ENCODE assay signal across 13 cellular contexts in genomic region chr17:77153487-77153886, GRCh38. TPM values are rescaled to one million over a fixed set of nuclear protein-coding genes. Genes with fewer than 3 reads are reported as not detected.
DNase-seq lines count a peak whose midpoint lies in the region; ATAC-seq, FAIRE-seq and TF ChIP-seq lines count a peak whose summit lies in the region.
"Had no signal": no experiment of that assay in that cellular context is flagged by ENCODE, and none has a peak within 500 bp of the region (broad histone marks: within the 10 kb centered on the region; RNA-seq: fewer than 3 reads in every experiment).

No MANE protein-coding gene starts in this region.

- H3K79me2 ChIP-seq in Karpas-422 (ENCODE audit: low read length) = peaks cover 88% of the 10 kb centered on the region

- no peak for ATAC-seq in GM21423 (IDR thresholded peaks at IDR 0.05; ENCODE audit: unreplicated experiment)

- no peak for TF ChIP-seq POLR2A in sigmoid colon (IDR thresholded peaks at IDR 0.05)

- 55 to 72% methylated on average over 2 of the region's 2 CpGs for WGBS in sigmoid colon, 2 donors

- no peaks in the 10 kb centered on the region; the same call in 1 of the 2 replicates for H4K20me1 ChIP-seq in Karpas-422 (ENCODE audit: insufficient read depth, low read depth, low read length)

- H3K9me3 ChIP-seq in Karpas-422 (ENCODE audit: low read length) = no peaks in the 10 kb centered on the region
- H3K9me3 ChIP-seq in right atrium auricular region = no peaks in the 10 kb centered on the region
- no peaks in the 10 kb centered on the region for H3K9me3 ChIP-seq in sigmoid colon
- H3K9me3 ChIP-seq: Peyer's patch had no signal

- H3K4me1 ChIP-seq in Karpas-422 (ENCODE audit: low read length) = peaks cover 46% of the 10 kb centered on the region
- H3K4me1 ChIP-seq in right atrium auricular region = peaks cover 0 to 78% of the 10 kb centered on the region in 2 donors
- peaks cover 0 to 40% (median 18%) of the 10 kb centered on the region in 4 donors for H3K4me1 ChIP-seq in sigmoid colon

- H3K27ac ChIP-seq in Karpas-422 (ENCODE audit: low read length) = peak overlapping the region; percentile 69
- peak overlapping the region; percentile 91 for H3K27ac ChIP-seq in RWPE1
- H3K27ac ChIP-seq in right atrium auricular region = peak overlapping the region; percentile 49 to 97
- H3K27ac ChIP-seq in sigmoid colon = peak overlapping the region in 3 of 4 donors; percentile 5 to 56 (median 46)
- H3K27ac ChIP-seq: Peyer's patch had no signal

- H3K9me2 ChIP-seq in Karpas-422 (replicated peaks; ENCODE audit: insufficient read depth, low read length) = no peaks in the 10 kb centered on the region

- H3K4me3 ChIP-seq in Karpas-422 (ENCODE audit: low read length) (no peak overlapping the region), right atrium auricular region (no peak overlapping the region), sigmoid colon (no peak overlapping the region)
- H3K4me3 ChIP-seq: Peyer's patch had no signal

- H3K27me3 ChIP-seq in Karpas-422 (ENCODE audit: low read length) = no peaks in the 10 kb centered on the region
- H3K27me3 ChIP-seq in right atrium auricular region = no peaks in the 10 kb centered on the region
- H3K27me3 ChIP-seq in sigmoid colon = no peaks in the 10 kb centered on the region
- H3K27me3 ChIP-seq: Peyer's patch had no signal

- H3K36me3 ChIP-seq in Karpas-422 (ENCODE audit: insufficient read depth, low read length) (no peaks in the 10 kb centered on the region), right atrium auricular region (no peaks in the 10 kb centered on the region), sigmoid colon (peaks cover 0 to 18% (median 0%) of the 10 kb centered on the region in 4 donors)

- FAIRE-seq in frontal cortex (lab: Jason Lieb, UNC) = no peak

- DNase-seq in Karpas-422 (no peak), RWPE1 (ENCODE audit: low spot score) (no peak), right atrium auricular region (ENCODE audit: low spot score) (no peak), sigmoid colon (no peak), frontal cortex (ENCODE audit: low spot score in 2 of 2) (no peak), COR-L47 (lab: John Stamatoyannopoulos, UW) (no peak), AML-193 (lab: John Stamatoyannopoulos, UW) (no peak)
- DNase-seq: anterior cingulate cortex; CD4-positive, alpha-beta memory T cell; KG1; NCI-H2107; Peyer's patch had no signal

- peak overlapping the region; percentile 20 for H3K4me2 ChIP-seq in Karpas-422 (ENCODE audit: low read depth, low read length, poor library complexity, severe bottlenecking)

- no peak overlapping the region for H3K9ac ChIP-seq in Karpas-422 (ENCODE audit: low read length)

- no peak overlapping the region for H2AFZ ChIP-seq in Karpas-422 (ENCODE audit: low read length)

- intact Hi-C loops in sigmoid colon (cut with DNase I) = no loop called here

- CTCF ChIA-PET in RWPE1 (lab: Yijun Ruan, JAX) = no interaction called here

- POLR2A ChIA-PET in RWPE1 (lab: Yijun Ruan, JAX; ENCODE audit: low non-redundant PET) = interaction anchor here (0.6 kb wide), 1 partner anchor 62 kb away, joined by 3 read pairs; no protein-coding TSS in a partner anchor

- TF ChIP-seq EP300 in sigmoid colon (IDR thresholded peaks at IDR 0.05) = no peak

- TF ChIP-seq CTCF in RWPE1 (conservative IDR thresholded peaks at IDR 0.05; ENCODE audit: low read depth) (no peak), right atrium auricular region (IDR thresholded peaks at IDR 0.05) (no peak), sigmoid colon (IDR thresholded peaks at IDR 0.05) (no peak)

RNA-seq across cellular contexts. Expression of gene SEC14L1, which starts 12.7 kb away (rescaled TPM):
- 22.6 and 32.0 TPM in 2 replicates for total RNA-seq in Karpas-422 (2014; rRNA removed; shearing (Covaris generic); ENCODE audit: low replicate concordance)
- 10 to 100 TPM; 48.2 to 54.0 TPM for total RNA-seq in right atrium auricular region
- 10 to 100 TPM; 18.9 to 39.9 (median 24.4) TPM for total RNA-seq in sigmoid colon
- 10 to 100 TPM in 2 of 3 donors, 1 to 10 TPM in 1; 9.6 to 33.4 (median 20.1) TPM for polyA plus RNA-seq in sigmoid colon
- total RNA-seq in frontal cortex = 56.3 TPM
